ENCODE assay signal across 9 cellular contexts in genomic region chr4:105194328-105195231, GRCh38. TPM values are rescaled to one million over a fixed set of nuclear protein-coding genes. Genes with fewer than 3 reads are reported as not detected.
DNase-seq lines count a peak whose midpoint lies in the region; ATAC-seq and TF ChIP-seq lines count a peak whose summit lies in the region.
"Had no signal": no experiment of that assay in that cellular context is flagged by ENCODE, and none has a peak within 500 bp of the region (broad histone marks: within the 10 kb centered on the region; RNA-seq: fewer than 3 reads in every experiment).

No MANE protein-coding gene starts in this region.

- ATAC-seq in GM19438 (IDR thresholded peaks at IDR 0.05; ENCODE audit: low read depth, unreplicated experiment), result peak; percentile 90
- peak; percentile 93 for ATAC-seq in HG03064 (IDR thresholded peaks at IDR 0.05; ENCODE audit: low read depth, unreplicated experiment)
- ATAC-seq: CD8-positive, alpha-beta T cell had no signal

- no peak overlapping the region for H3K4me3 ChIP-seq in astrocyte of the spinal cord (ENCODE audit: low read depth, low read length)

- DNase-seq in ELR (ENCODE audit: low read depth) (peak; percentile 72), astrocyte of the spinal cord (ENCODE audit: low read depth, low spot score) (peak; percentile 56), OCI-M1 (lab: John Stamatoyannopoulos, UW) (no peak), SW480 (ENCODE audit: low spot score) (no peak), LoVo (ENCODE audit: low spot score) (no peak), G401 (ENCODE audit: low spot score) (no peak)
- DNase-seq: CD8-positive, alpha-beta T cell had no signal

- TF ChIP-seq CTCF in astrocyte of the spinal cord (IDR thresholded peaks at IDR 0.05; ENCODE audit: low read depth, low read length), result no peak

- in situ Hi-C loops in astrocyte of the spinal cord (cut with HindIII; ENCODE audit: low sequenced_read_pairs) (no loop called here), G401 (cut with HindIII; ENCODE audit: low sequenced_read_pairs) (no loop called here)

RNA-seq across cellular contexts. Expression of gene TET2, which starts 47.9 kb away (rescaled TPM):
- total RNA-seq in G401 (2014; rRNA removed; shearing (Covaris generic)), result 3.3 and 6.7 TPM in 2 replicates

Comparison
In these comparisons a context has a peak if more than half of its experiments do, and no peak if none do; other contexts are left out.
1. DNase-seq: peak in ELR (single experiment) and astrocyte of the spinal cord (single experiment); none in OCI-M1 (single experiment), SW480 (single experiment), LoVo (single experiment) and G401 (single experiment).